ENCODE assay signal across 1 cellular context in genomic region chr17:48930435-48930873, GRCh38.
TF ChIP-seq lines count a peak whose summit lies in the region.

No MANE protein-coding gene starts in this region.

TF ChIP-seq in HepG2, 621 proteins besides CTCF, POLR2A, EP300 and RAD21 (continued from another document):
- TF ChIP-seq PRDM10 (CRISPR knock-in tag; IDR thresholded peaks at IDR 0.05; ENCODE audit: low read depth) = 0 out of 2 replicates have a peak, but pooled peaks have one; percentile 15
- no peak for TF ChIP-seq ZNF850 (CRISPR knock-in tag; conservative IDR thresholded peaks at IDR 0.05)
- TF ChIP-seq ZNF235 (CRISPR knock-in tag; IDR thresholded peaks at IDR 0.05; ENCODE audit: borderline replicate concordance) = no peak
- no peak for TF ChIP-seq MTF1 (CRISPR knock-in tag; IDR thresholded peaks at IDR 0.05)
- no peak for TF ChIP-seq ZNF660 (CRISPR knock-in tag; IDR thresholded peaks at IDR 0.05; ENCODE audit: borderline replicate concordance, low read depth)
- TF ChIP-seq DR1 (CRISPR knock-in tag; IDR thresholded peaks at IDR 0.05) = no peak
- TF ChIP-seq ZSCAN5A (CRISPR knock-in tag; IDR thresholded peaks at IDR 0.05; ENCODE audit: borderline replicate concordance) = 0 out of 2 replicates have a peak, but pooled peaks have one; percentile 7
- TF ChIP-seq PREB (CRISPR knock-in tag; IDR thresholded peaks at IDR 0.05) = no peak
- TF ChIP-seq SRSF4 (IDR thresholded peaks at IDR 0.05; ENCODE audit: low read depth, low read length, poor library complexity, severe bottlenecking) = no peak
- TF ChIP-seq ZBTB39 (CRISPR knock-in tag; IDR thresholded peaks at IDR 0.05) = no peak
- no peak for TF ChIP-seq AKNA (CRISPR knock-in tag; IDR thresholded peaks at IDR 0.05; ENCODE audit: borderline replicate concordance)
- no peak for TF ChIP-seq IKZF1 (IDR thresholded peaks at IDR 0.05)
- TF ChIP-seq TEAD3 (CRISPR knock-in tag; optimal IDR thresholded peaks at IDR 0.05; ENCODE audit: borderline replicate concordance) = no peak
- TF ChIP-seq YEATS2 (CRISPR knock-in tag; IDR thresholded peaks at IDR 0.05; ENCODE audit: borderline replicate concordance) = no peak
- no peak for TF ChIP-seq CREB1 (IDR thresholded peaks at IDR 0.05)
- peak; percentile 48; the same call in 1 of the 2 replicates for TF ChIP-seq CREB1 (CRISPR knock-in tag; IDR thresholded peaks at IDR 0.05)
- 0 out of 2 replicates have a peak, but pooled peaks have one; percentile 60 for TF ChIP-seq MAF1 (CRISPR knock-in tag; IDR thresholded peaks at IDR 0.05; ENCODE audit: borderline replicate concordance)
- no peak for TF ChIP-seq SAFB2 (CRISPR knock-in tag; IDR thresholded peaks at IDR 0.05; ENCODE audit: borderline replicate concordance, low read depth)
- TF ChIP-seq SMYD3 (CRISPR knock-in tag; IDR thresholded peaks at IDR 0.05) = 0 out of 2 replicates have a peak, but pooled peaks have one; percentile 69
- no peak for TF ChIP-seq ZKSCAN8 (CRISPR knock-in tag; IDR thresholded peaks at IDR 0.05; ENCODE audit: borderline replicate concordance)
- TF ChIP-seq ZNF230 (CRISPR knock-in tag; IDR thresholded peaks at IDR 0.05) = no peak
- no peak for TF ChIP-seq ZMYM2 (CRISPR knock-in tag; IDR thresholded peaks at IDR 0.05)
- no peak for TF ChIP-seq SP140L (CRISPR knock-in tag; IDR thresholded peaks at IDR 0.05; ENCODE audit: borderline replicate concordance)
- TF ChIP-seq PAXIP1 (CRISPR knock-in tag; conservative IDR thresholded peaks at IDR 0.05) = peak; percentile 64; the same call in 1 of the 2 replicates
- peak; percentile 37; the same call in 1 of the 2 replicates for TF ChIP-seq SALL1 (CRISPR knock-in tag; IDR thresholded peaks at IDR 0.05)
- TF ChIP-seq SNAPC2 (CRISPR knock-in tag; IDR thresholded peaks at IDR 0.05) = peak; percentile 82; the same call in 1 of the 2 replicates
- TF ChIP-seq SALL2 (CRISPR knock-in tag; IDR thresholded peaks at IDR 0.05) = peak; percentile 74; the same call in 1 of the 2 replicates
- no peak for TF ChIP-seq KLF11 (CRISPR knock-in tag; IDR thresholded peaks at IDR 0.05)
- TF ChIP-seq ZSCAN30 (CRISPR knock-in tag; IDR thresholded peaks at IDR 0.05) = no peak
- no peak for TF ChIP-seq BCL3 (CRISPR knock-in tag; IDR thresholded peaks at IDR 0.05)
- TF ChIP-seq ATF7 (IDR thresholded peaks at IDR 0.05) = no peak
- no peak for TF ChIP-seq ATF7 (CRISPR knock-in tag; IDR thresholded peaks at IDR 0.05)
- TF ChIP-seq MLX (CRISPR knock-in tag; IDR thresholded peaks at IDR 0.05) = no peak
- no peak for TF ChIP-seq ATF1 (CRISPR knock-in tag; IDR thresholded peaks at IDR 0.05)
- no peak for TF ChIP-seq KDM1A (CRISPR knock-in tag; IDR thresholded peaks at IDR 0.05)
- 0 out of 2 replicates have a peak, but pooled peaks have one; percentile 2 for TF ChIP-seq THAP11 (CRISPR knock-in tag; IDR thresholded peaks at IDR 0.05)
- no peak for TF ChIP-seq GTF3A (CRISPR knock-in tag; conservative IDR thresholded peaks at IDR 0.05)
- 0 out of 2 replicates have a peak, but pooled peaks have one; percentile 31 for TF ChIP-seq ZFP36L1 (CRISPR knock-in tag; IDR thresholded peaks at IDR 0.05)
- TF ChIP-seq NAIF1 (CRISPR knock-in tag; IDR thresholded peaks at IDR 0.05; ENCODE audit: borderline replicate concordance) = no peak
- TF ChIP-seq MED13 (CRISPR knock-in tag; IDR thresholded peaks at IDR 0.05) = no peak
- TF ChIP-seq MLLT10 (CRISPR knock-in tag; IDR thresholded peaks at IDR 0.05) = no peak
- TF ChIP-seq REXO4 (CRISPR knock-in tag; IDR thresholded peaks at IDR 0.05; ENCODE audit: borderline replicate concordance) = no peak
- TF ChIP-seq TEAD2 (CRISPR knock-in tag; IDR thresholded peaks at IDR 0.05) = no peak
- TF ChIP-seq GFI1 (CRISPR knock-in tag; IDR thresholded peaks at IDR 0.05; ENCODE audit: borderline replicate concordance) = peak; percentile 47; the same call in 1 of the 2 replicates
- TF ChIP-seq AGO2 (optimal IDR thresholded peaks at IDR 0.05; ENCODE audit: low read depth, low read length) = peak; percentile 47
- TF ChIP-seq ZNF768 (CRISPR knock-in tag; IDR thresholded peaks at IDR 0.05) = peak; percentile 93
- TF ChIP-seq POLR2AphosphoS5 (IDR thresholded peaks at IDR 0.05; ENCODE audit: low read depth, low read length) = peak; percentile 53; the same call in 1 of the 2 replicates
- TF ChIP-seq SMC3 (IDR thresholded peaks at IDR 0.05; ENCODE audit: low read length) = 0 out of 2 replicates have a peak, but pooled peaks have one; percentile 4
